5 cellular contexts compared by ENCODE assay signal in genomic region chr7:43559939-43560335, GRCh38.
"Had no signal": no experiment of that assay in that cellular context is flagged by ENCODE, and none has a peak within 500 bp of the region (broad histone marks: within the 10 kb centered on the region; RNA-seq: fewer than 3 reads in every experiment).

No MANE protein-coding gene starts in this region.

- H3K27ac Mint-ChIP-seq: IgD-negative memory B cell had no signal

- H3K4me1 Mint-ChIP-seq: IgD-negative memory B cell had no signal

- H3K9me3 Mint-ChIP-seq: IgD-negative memory B cell had no signal

- H3K4me3 Mint-ChIP-seq: IgD-negative memory B cell had no signal

- H3K27ac ChIP-seq: HL-60 had no signal

- H3K4me3 ChIP-seq: K562 had no signal

- DNase-seq: IMR-90, KBM-7 had no signal
